ENCODE assay signal across 8 cellular contexts in genomic region chr1:239386453-239387303, GRCh38. TPM values are rescaled to one million over a fixed set of nuclear protein-coding genes. Genes with fewer than 3 reads are reported as not detected.
DNase-seq lines count a peak whose midpoint lies in the region; ATAC-seq and TF ChIP-seq lines count a peak whose summit lies in the region.

Gene CHRM3, plus strand, starts transcription at chr1:239386568. Its CDS starts 520,884 bp downstream, at chr1:239907452.

- H3K4me3 Mint-ChIP-seq in natural killer cell treated with Interleukin-12 subunit alpha and Interleukin-12 subunit beta and Interleukin-15 and Interleukin-18, amount 100 ng/mL, for 72 hours, result peak within 1 kb of the TSS; percentile 65

- no peaks in the 10 kb centered on the region for H3K36me3 Mint-ChIP-seq in natural killer cell treated with Interleukin-12 subunit alpha and Interleukin-12 subunit beta and Interleukin-15 and Interleukin-18, amount 100 ng/mL, for 72 hours

- TF ChIP-seq CTCF in 22Rv1 (IDR thresholded peaks at IDR 0.05) (peak; percentile 73), HFF-Myc (IDR thresholded peaks at IDR 0.05; ENCODE audit: low read depth, low read length, missing control alignments) (no peak), vagina (IDR thresholded peaks at IDR 0.05) (no peak)

- intact Hi-C loops in vagina (cut with DNase I), result no loop called here

- H3K4me3 ChIP-seq in HFF-Myc (replicated peaks; ENCODE audit: low read depth, low read length) (peak within 1 kb of the TSS; percentile 19), vagina (peak within 1 kb of the TSS; percentile 21 to 30)

- no peaks in the 10 kb centered on the region for H3K36me3 ChIP-seq in vagina

- H3K27ac ChIP-seq in 22Rv1 (peak within 1 kb of the TSS; percentile 85), vagina (no peak within 1 kb of the TSS)

- ATAC-seq in esophagus mucosa (peak; percentile 66), HG03442 (IDR thresholded peaks at IDR 0.05; ENCODE audit: unreplicated experiment) (no peak)
- ATAC-seq in natural killer cell treated with Interleukin-12 subunit alpha and Interleukin-12 subunit beta and Interleukin-15 and Interleukin-18, amount 100 ng/mL, for 72 hours, result no peak

- no peaks in the 10 kb centered on the region for H3K9me3 ChIP-seq in vagina

- H3K27me3 Mint-ChIP-seq in natural killer cell treated with Interleukin-12 subunit alpha and Interleukin-12 subunit beta and Interleukin-15 and Interleukin-18, amount 100 ng/mL, for 72 hours, result peaks cover 39 to 57% of the 10 kb centered on the region in 2 donors

- H3K4me1 Mint-ChIP-seq in natural killer cell treated with Interleukin-12 subunit alpha and Interleukin-12 subunit beta and Interleukin-15 and Interleukin-18, amount 100 ng/mL, for 72 hours (ENCODE audit: low read depth in 2 of 2), result peaks cover 4 to 7% of the 10 kb centered on the region in 2 donors

- DNase-seq in HFF-Myc (ENCODE audit: extremely low read depth, low read depth) (no peak), T1000 (lab: John Stamatoyannopoulos, UW) (peak; percentile 60), vagina (ENCODE audit: extremely low spot score in 2 of 2) (no peak), GF-D8 (lab: John Stamatoyannopoulos, UW) (no peak)
- DNase-seq in natural killer cell treated with Interleukin-12 subunit alpha and Interleukin-12 subunit beta and Interleukin-15 and Interleukin-18, amount 100 ng/mL, for 72 hours (ENCODE audit: low spot score), result no peak

- no peaks in the 10 kb centered on the region for H3K9me3 Mint-ChIP-seq in natural killer cell treated with Interleukin-12 subunit alpha and Interleukin-12 subunit beta and Interleukin-15 and Interleukin-18, amount 100 ng/mL, for 72 hours

- no peak for TF ChIP-seq POLR2A in vagina (IDR thresholded peaks at IDR 0.05)

- no peaks in the 10 kb centered on the region for H3K27me3 ChIP-seq in vagina

- H3K27ac Mint-ChIP-seq in natural killer cell treated with Interleukin-12 subunit alpha and Interleukin-12 subunit beta and Interleukin-15 and Interleukin-18, amount 100 ng/mL, for 72 hours, result no peak within 1 kb of the TSS

- peaks cover 16% of the 10 kb centered on the region for H3K4me1 ChIP-seq in vagina

RNA-seq across cellular contexts. Expression of gene CHRM3, which starts in this region (rescaled TPM):
- total RNA-seq in esophagus mucosa (0.68 TPM), vagina (1.2 TPM)
- not detected for total RNA-seq in natural killer cell treated with Interleukin-12 subunit alpha and Interleukin-12 subunit beta and Interleukin-15 and Interleukin-18, amount 100 ng/mL, for 72 hours

Comparison
In these comparisons a context has a peak if more than half of its experiments do, and no peak if none do; other contexts are left out.
1. Peak in ATAC-seq in esophagus mucosa; RNA of the gene not detected or under 1 TPM.